Comparison of ENCODE assay signal across 31 cellular contexts in the genomic region with DNA sequence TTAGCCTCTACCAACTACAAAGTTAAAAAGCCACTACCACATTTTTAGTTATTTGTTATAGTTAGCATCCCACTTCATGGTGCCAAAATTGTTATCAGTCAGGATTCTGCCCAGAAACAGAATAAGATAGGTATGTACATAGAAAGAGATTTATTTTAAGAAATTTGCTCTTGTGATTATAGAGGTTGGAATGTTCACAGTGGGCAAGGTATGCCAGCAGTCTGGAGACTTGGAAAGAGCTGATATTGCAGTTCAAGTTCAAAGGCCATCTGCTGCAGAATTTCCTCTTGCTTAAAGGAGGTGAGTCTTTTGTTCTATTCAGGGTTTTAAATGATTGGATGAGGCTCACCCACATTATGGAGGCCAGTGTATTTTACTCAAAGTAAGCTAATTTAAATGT.
"Had no signal": no experiment of that assay in that cellular context is flagged by ENCODE, and none has a peak within 500 bp of the region (broad histone marks: within the 10 kb centered on the region; RNA-seq: fewer than 3 reads in every experiment).

No MANE protein-coding gene starts in this region.

- ATAC-seq: naive thymus-derived CD4-positive, alpha-beta T cell; natural killer cell; right cardiac atrium; sciatic nerve; stimulated activated memory B cell treated with anti-CD40 and anti-IgM and Interleukin-4, amounts not matched to agents 10 μg/mL and 1 μg/mL and 100 μg/mL, for 72 hours; stimulated activated naive CD8-positive, alpha-beta T cell treated with anti-CD3 and anti-CD28 coated beads, Interleukin-15, amount 100 ng/mL, for 72 hours; stimulated activated naive CD8-positive, alpha-beta T cell treated with anti-CD3 and anti-CD28 coated beads, Interleukin-15, Interleukin-2, amounts not matched to agents 100 U/mL and 50 U/mL, for 24 hours had no signal

- DNase-seq: naive thymus-derived CD4-positive, alpha-beta T cell; natural killer cell; occipital lobe; ovary; posterior cingulate gyrus; right cardiac atrium; spleen; stimulated activated CD4-positive, alpha-beta T cell treated with anti-CD3 and anti-CD28 coated beads, Interleukin-12 subunit alpha, Interleukin-12 subunit beta, amount 100 ng/mL, for 4 hours; stimulated activated CD4-positive, alpha-beta T cell treated with anti-CD3 and anti-CD28 coated beads, Interleukin-1b, Interleukin-23, amount 100 ng/mL, for 48 hours; stimulated activated CD4-positive, alpha-beta T cell treated with anti-CD3 and anti-CD28 coated beads, Interleukin-4, amount 100 ng/mL, for 1 hour; stimulated activated CD4-positive, alpha-beta T cell treated with anti-CD3 and anti-CD28 coated beads, Interleukin-4, amount 100 ng/mL, for 4 hours; stimulated activated CD8-positive, alpha-beta memory T cell treated with anti-CD3 and anti-CD28 coated beads, Interleukin-4, amount 100 ng/mL, for 48 hours; stimulated activated naive CD4-positive, alpha-beta T cell; stimulated activated naive CD8-positive, alpha-beta T cell treated with anti-CD3 and anti-CD28 coated beads, Interleukin-15, amount 100 ng/mL, for 72 hours; stimulated activated naive CD8-positive, alpha-beta T cell treated with anti-CD3 and anti-CD28 coated beads, Interleukin-15, Interleukin-2, amounts not matched to agents 100 U/mL and 50 U/mL, for 24 hours; substantia nigra; testis; trophoblast cell; upper lobe of left lung had no signal

- H3K9ac ChIP-seq: neural progenitor cell, parathyroid adenoma had no signal

- H2AFZ ChIP-seq: neural progenitor cell, parathyroid adenoma had no signal

- H3K27me3 Mint-ChIP-seq: progenitor cell of endocrine pancreas; stimulated activated memory B cell treated with anti-CD40 and anti-IgM and Interleukin-4, amounts not matched to agents 10 μg/mL and 1 μg/mL and 100 μg/mL, for 72 hours; stimulated activated naive CD8-positive, alpha-beta T cell treated with anti-CD3 and anti-CD28 coated beads, Interleukin-15, amount 100 ng/mL, for 72 hours had no signal

- H3K79me2 ChIP-seq: parathyroid adenoma had no signal

- H3K4me3 ChIP-seq: neural progenitor cell, ovary, skin epidermis, smooth muscle cell, spleen, suprapubic skin, testis, tibial nerve, upper lobe of left lung, vagina had no signal

- H3K36me3 ChIP-seq: neural progenitor cell, ovary, spleen, suprapubic skin, tibial nerve, upper lobe of left lung, vagina had no signal

- H3K27ac ChIP-seq: neural progenitor cell, ovary, parathyroid adenoma, skin epidermis, spleen, suprapubic skin, testis, tibial nerve, upper lobe of left lung, vagina had no signal

- H3K27ac Mint-ChIP-seq: naive thymus-derived CD4-positive, alpha-beta T cell; natural killer cell; nephron; neural progenitor cell; progenitor cell of endocrine pancreas; stimulated activated memory B cell treated with anti-CD40 and anti-IgM and Interleukin-4, amounts not matched to agents 10 μg/mL and 1 μg/mL and 100 μg/mL, for 72 hours; stimulated activated naive CD8-positive, alpha-beta T cell treated with anti-CD3 and anti-CD28 coated beads, Interleukin-15, amount 100 ng/mL, for 72 hours had no signal

- H3K4me1 Mint-ChIP-seq: naive thymus-derived CD4-positive, alpha-beta T cell; natural killer cell; nephron; neural progenitor cell; stimulated activated memory B cell treated with anti-CD40 and anti-IgM and Interleukin-4, amounts not matched to agents 10 μg/mL and 1 μg/mL and 100 μg/mL, for 72 hours; stimulated activated naive CD8-positive, alpha-beta T cell treated with anti-CD3 and anti-CD28 coated beads, Interleukin-15, amount 100 ng/mL, for 72 hours had no signal

- FAIRE-seq: urothelium cell line had no signal

- H3K36me3 Mint-ChIP-seq: naive thymus-derived CD4-positive, alpha-beta T cell; natural killer cell; neural progenitor cell; stimulated activated memory B cell treated with anti-CD40 and anti-IgM and Interleukin-4, amounts not matched to agents 10 μg/mL and 1 μg/mL and 100 μg/mL, for 72 hours had no signal

- H3K4me3 Mint-ChIP-seq: naive thymus-derived CD4-positive, alpha-beta T cell; natural killer cell; nephron; neural progenitor cell; stimulated activated memory B cell treated with anti-CD40 and anti-IgM and Interleukin-4, amounts not matched to agents 10 μg/mL and 1 μg/mL and 100 μg/mL, for 72 hours; stimulated activated naive CD8-positive, alpha-beta T cell treated with anti-CD3 and anti-CD28 coated beads, Interleukin-15, amount 100 ng/mL, for 72 hours had no signal

- H3K9me3 ChIP-seq: ovary, spleen, suprapubic skin, testis, tibial nerve, upper lobe of left lung, vagina had no signal

- H3K4me1 ChIP-seq: neural progenitor cell, parathyroid adenoma, spleen, suprapubic skin, testis, tibial nerve, upper lobe of left lung, vagina had no signal

- H3K9me3 Mint-ChIP-seq: naive thymus-derived CD4-positive, alpha-beta T cell; stimulated activated naive CD8-positive, alpha-beta T cell treated with anti-CD3 and anti-CD28 coated beads, Interleukin-15, amount 100 ng/mL, for 72 hours had no signal

- H3K27me3 ChIP-seq: neural progenitor cell, ovary, spleen, suprapubic skin, testis, tibial nerve, upper lobe of left lung, vagina had no signal

- H3K4me2 ChIP-seq: neural progenitor cell, smooth muscle cell had no signal
